1 cellular context compared by ENCODE assay signal in genomic region chr4:76718806-76719205, GRCh38.
TF ChIP-seq lines count a peak whose summit lies in the region.

No MANE protein-coding gene starts in this region.

TF ChIP-seq in IMR-90, 13 proteins besides CTCF, POLR2A, EP300 and RAD21:
- TF ChIP-seq NFE2L2 (IDR thresholded peaks at IDR 0.05; ENCODE audit: low read depth, low read length), result no peak
- no peak for TF ChIP-seq RFX5 (IDR thresholded peaks at IDR 0.05; ENCODE audit: low read depth, low read length)
TF ChIP-seq in IMR-90: peak in this region for 0.
